In the genomic region with DNA sequence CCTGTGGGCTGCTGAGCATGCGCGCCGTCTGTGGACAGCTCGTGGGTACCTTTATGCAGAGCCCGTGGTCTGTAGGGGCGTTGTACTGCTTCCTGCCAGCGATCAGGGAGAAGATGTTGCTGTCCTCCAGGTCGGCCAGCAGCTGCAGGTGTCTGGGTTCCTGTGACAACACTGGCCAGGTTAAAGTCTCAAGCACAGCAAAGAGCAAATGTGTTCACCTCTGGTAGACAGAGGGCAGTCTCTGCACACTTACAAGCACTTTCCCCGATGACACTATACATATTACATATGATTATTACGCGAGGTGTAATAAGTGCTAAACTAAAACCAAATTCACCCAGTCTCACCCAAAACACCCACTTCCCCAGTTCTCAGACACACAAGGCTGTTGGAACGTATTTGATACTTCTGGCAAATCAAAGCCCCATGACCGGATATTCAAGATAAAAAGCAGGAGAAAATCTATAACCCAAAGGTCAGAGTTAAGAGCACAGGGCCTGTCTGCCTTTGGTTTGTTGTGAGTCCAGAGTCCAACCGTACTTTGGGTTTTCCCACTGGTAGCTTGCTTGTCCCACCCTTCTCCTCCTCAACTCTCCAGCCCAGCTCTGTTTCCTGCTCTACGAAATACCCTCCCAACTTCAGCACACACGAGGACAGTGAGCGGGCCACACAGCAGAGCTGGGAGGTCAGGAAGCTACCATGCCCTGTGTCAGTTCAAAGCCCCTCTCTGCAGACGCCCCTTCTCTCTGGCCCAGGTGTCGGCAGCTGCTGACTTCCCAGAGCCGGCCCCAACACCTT, we compare ENCODE assay signal across 1 cellular context.
TF ChIP-seq lines count a peak whose summit lies in the region.

No MANE protein-coding gene starts in this region.

TF ChIP-seq in HepG2, 621 proteins besides CTCF, POLR2A, EP300 and RAD21 (continued from another document and continues in another):
- TF ChIP-seq, protein P1, sequence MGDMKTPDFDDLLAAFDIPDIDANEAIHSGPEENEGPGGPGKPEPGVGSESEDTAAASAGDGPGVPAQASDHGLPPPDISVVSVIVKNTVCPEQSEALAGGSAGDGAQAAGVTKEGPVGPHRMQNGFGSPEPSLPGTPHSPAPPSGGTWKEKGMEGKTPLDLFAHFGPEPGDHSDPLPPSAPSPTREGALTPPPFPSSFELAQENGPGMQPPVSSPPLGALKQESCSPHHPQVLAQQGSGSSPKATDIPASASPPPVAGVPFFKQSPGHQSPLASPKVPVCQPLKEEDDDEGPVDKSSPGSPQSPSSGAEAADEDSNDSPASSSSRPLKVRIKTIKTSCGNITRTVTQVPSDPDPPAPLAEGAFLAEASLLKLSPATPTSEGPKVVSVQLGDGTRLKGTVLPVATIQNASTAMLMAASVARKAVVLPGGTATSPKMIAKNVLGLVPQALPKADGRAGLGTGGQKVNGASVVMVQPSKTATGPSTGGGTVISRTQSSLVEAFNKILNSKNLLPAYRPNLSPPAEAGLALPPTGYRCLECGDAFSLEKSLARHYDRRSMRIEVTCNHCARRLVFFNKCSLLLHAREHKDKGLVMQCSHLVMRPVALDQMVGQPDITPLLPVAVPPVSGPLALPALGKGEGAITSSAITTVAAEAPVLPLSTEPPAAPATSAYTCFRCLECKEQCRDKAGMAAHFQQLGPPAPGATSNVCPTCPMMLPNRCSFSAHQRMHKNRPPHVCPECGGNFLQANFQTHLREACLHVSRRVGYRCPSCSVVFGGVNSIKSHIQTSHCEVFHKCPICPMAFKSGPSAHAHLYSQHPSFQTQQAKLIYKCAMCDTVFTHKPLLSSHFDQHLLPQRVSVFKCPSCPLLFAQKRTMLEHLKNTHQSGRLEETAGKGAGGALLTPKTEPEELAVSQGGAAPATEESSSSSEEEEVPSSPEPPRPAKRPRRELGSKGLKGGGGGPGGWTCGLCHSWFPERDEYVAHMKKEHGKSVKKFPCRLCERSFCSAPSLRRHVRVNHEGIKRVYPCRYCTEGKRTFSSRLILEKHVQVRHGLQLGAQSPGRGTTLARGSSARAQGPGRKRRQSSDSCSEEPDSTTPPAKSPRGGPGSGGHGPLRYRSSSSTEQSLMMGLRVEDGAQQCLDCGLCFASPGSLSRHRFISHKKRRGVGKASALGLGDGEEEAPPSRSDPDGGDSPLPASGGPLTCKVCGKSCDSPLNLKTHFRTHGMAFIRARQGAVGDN (CRISPR knock-in tag; IDR thresholded peaks at IDR 0.05), result peak; percentile 78
- TF ChIP-seq, protein P2, sequence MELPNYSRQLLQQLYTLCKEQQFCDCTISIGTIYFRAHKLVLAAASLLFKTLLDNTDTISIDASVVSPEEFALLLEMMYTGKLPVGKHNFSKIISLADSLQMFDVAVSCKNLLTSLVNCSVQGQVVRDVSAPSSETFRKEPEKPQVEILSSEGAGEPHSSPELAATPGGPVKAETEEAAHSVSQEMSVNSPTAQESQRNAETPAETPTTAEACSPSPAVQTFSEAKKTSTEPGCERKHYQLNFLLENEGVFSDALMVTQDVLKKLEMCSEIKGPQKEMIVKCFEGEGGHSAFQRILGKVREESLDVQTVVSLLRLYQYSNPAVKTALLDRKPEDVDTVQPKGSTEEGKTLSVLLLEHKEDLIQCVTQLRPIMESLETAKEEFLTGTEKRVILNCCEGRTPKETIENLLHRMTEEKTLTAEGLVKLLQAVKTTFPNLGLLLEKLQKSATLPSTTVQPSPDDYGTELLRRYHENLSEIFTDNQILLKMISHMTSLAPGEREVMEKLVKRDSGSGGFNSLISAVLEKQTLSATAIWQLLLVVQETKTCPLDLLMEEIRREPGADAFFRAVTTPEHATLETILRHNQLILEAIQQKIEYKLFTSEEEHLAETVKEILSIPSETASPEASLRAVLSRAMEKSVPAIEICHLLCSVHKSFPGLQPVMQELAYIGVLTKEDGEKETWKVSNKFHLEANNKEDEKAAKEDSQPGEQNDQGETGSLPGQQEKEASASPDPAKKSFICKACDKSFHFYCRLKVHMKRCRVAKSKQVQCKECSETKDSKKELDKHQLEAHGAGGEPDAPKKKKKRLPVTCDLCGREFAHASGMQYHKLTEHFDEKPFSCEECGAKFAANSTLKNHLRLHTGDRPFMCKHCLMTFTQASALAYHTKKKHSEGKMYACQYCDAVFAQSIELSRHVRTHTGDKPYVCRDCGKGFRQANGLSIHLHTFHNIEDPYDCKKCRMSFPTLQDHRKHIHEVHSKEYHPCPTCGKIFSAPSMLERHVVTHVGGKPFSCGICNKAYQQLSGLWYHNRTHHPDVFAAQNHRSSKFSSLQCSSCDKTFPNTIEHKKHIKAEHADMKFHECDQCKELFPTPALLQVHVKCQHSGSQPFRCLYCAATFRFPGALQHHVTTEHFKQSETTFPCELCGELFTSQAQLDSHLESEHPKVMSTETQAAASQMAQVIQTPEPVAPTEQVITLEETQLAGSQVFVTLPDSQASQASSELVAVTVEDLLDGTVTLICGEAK (IDR thresholded peaks at IDR 0.05), result no peak
- TF ChIP-seq, protein P2 (CRISPR knock-in tag; IDR thresholded peaks at IDR 0.05), result 0 out of 2 replicates have a peak, but pooled peaks have one; percentile 27
- TF ChIP-seq TCF7 (IDR thresholded peaks at IDR 0.05; ENCODE audit: low read depth) (peak; percentile 62), ZBTB42 (CRISPR knock-in tag; IDR thresholded peaks at IDR 0.05) (no peak), ARID2 (CRISPR knock-in tag; IDR thresholded peaks at IDR 0.05; ENCODE audit: borderline replicate concordance) (no peak), XRCC5 (optimal IDR thresholded peaks at IDR 0.05; ENCODE audit: low read length) (no peak), MED1 (CRISPR knock-in tag; IDR thresholded peaks at IDR 0.05) (peak; percentile 60), ZNF350 (CRISPR knock-in tag; IDR thresholded peaks at IDR 0.05; ENCODE audit: borderline replicate concordance, low read depth) (0 out of 2 replicates have a peak, but pooled peaks have one; percentile 50), HNF4A (CRISPR knock-in tag; IDR thresholded peaks at IDR 0.05) (peak; percentile 86), GATAD2A (CRISPR knock-in tag; IDR thresholded peaks at IDR 0.05) (peak; percentile 70), ZNF274 (CRISPR knock-in tag; IDR thresholded peaks at IDR 0.05) (no peak), SOX6 (IDR thresholded peaks at IDR 0.05) (no peak), SOX6 (CRISPR knock-in tag; IDR thresholded peaks at IDR 0.05) (peak; percentile 67), NR2F1 (CRISPR knock-in tag; IDR thresholded peaks at IDR 0.05) (peak in 1 of 2 experiments; percentile 50; a peak in 1 of 4 replicates), ESRRA (CRISPR knock-in tag; IDR thresholded peaks at IDR 0.05; ENCODE audit: low read depth) (peak; percentile 59; the same call in 1 of the 2 replicates)
- TF ChIP-seq, protein P3, sequence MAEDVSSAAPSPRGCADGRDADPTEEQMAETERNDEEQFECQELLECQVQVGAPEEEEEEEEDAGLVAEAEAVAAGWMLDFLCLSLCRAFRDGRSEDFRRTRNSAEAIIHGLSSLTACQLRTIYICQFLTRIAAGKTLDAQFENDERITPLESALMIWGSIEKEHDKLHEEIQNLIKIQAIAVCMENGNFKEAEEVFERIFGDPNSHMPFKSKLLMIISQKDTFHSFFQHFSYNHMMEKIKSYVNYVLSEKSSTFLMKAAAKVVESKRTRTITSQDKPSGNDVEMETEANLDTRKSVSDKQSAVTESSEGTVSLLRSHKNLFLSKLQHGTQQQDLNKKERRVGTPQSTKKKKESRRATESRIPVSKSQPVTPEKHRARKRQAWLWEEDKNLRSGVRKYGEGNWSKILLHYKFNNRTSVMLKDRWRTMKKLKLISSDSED (CRISPR knock-in tag; IDR thresholded peaks at IDR 0.05), result no peak
- TF ChIP-seq, protein P4, sequence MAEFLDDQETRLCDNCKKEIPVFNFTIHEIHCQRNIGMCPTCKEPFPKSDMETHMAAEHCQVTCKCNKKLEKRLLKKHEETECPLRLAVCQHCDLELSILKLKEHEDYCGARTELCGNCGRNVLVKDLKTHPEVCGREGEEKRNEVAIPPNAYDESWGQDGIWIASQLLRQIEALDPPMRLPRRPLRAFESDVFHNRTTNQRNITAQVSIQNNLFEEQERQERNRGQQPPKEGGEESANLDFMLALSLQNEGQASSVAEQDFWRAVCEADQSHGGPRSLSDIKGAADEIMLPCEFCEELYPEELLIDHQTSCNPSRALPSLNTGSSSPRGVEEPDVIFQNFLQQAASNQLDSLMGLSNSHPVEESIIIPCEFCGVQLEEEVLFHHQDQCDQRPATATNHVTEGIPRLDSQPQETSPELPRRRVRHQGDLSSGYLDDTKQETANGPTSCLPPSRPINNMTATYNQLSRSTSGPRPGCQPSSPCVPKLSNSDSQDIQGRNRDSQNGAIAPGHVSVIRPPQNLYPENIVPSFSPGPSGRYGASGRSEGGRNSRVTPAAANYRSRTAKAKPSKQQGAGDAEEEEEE (CRISPR knock-in tag; IDR thresholded peaks at IDR 0.05; ENCODE audit: borderline replicate concordance), result no peak
- TF ChIP-seq, protein P5, sequence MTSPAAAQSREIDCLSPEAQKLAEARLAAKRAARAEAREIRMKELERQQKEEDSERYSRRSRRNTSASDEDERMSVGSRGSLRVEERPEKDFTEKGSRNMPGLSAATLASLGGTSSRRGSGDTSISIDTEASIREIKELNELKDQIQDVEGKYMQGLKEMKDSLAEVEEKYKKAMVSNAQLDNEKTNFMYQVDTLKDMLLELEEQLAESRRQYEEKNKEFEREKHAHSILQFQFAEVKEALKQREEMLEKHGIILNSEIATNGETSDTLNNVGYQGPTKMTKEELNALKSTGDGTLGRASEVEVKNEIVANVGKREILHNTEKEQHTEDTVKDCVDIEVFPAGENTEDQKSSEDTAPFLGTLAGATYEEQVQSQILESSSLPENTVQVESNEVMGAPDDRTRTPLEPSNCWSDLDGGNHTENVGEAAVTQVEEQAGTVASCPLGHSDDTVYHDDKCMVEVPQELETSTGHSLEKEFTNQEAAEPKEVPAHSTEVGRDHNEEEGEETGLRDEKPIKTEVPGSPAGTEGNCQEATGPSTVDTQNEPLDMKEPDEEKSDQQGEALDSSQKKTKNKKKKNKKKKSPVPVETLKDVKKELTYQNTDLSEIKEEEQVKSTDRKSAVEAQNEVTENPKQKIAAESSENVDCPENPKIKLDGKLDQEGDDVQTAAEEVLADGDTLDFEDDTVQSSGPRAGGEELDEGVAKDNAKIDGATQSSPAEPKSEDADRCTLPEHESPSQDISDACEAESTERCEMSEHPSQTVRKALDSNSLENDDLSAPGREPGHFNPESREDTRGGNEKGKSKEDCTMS (CRISPR knock-in tag; conservative IDR thresholded peaks at IDR 0.05), result no peak
- TF ChIP-seq, protein P6, sequence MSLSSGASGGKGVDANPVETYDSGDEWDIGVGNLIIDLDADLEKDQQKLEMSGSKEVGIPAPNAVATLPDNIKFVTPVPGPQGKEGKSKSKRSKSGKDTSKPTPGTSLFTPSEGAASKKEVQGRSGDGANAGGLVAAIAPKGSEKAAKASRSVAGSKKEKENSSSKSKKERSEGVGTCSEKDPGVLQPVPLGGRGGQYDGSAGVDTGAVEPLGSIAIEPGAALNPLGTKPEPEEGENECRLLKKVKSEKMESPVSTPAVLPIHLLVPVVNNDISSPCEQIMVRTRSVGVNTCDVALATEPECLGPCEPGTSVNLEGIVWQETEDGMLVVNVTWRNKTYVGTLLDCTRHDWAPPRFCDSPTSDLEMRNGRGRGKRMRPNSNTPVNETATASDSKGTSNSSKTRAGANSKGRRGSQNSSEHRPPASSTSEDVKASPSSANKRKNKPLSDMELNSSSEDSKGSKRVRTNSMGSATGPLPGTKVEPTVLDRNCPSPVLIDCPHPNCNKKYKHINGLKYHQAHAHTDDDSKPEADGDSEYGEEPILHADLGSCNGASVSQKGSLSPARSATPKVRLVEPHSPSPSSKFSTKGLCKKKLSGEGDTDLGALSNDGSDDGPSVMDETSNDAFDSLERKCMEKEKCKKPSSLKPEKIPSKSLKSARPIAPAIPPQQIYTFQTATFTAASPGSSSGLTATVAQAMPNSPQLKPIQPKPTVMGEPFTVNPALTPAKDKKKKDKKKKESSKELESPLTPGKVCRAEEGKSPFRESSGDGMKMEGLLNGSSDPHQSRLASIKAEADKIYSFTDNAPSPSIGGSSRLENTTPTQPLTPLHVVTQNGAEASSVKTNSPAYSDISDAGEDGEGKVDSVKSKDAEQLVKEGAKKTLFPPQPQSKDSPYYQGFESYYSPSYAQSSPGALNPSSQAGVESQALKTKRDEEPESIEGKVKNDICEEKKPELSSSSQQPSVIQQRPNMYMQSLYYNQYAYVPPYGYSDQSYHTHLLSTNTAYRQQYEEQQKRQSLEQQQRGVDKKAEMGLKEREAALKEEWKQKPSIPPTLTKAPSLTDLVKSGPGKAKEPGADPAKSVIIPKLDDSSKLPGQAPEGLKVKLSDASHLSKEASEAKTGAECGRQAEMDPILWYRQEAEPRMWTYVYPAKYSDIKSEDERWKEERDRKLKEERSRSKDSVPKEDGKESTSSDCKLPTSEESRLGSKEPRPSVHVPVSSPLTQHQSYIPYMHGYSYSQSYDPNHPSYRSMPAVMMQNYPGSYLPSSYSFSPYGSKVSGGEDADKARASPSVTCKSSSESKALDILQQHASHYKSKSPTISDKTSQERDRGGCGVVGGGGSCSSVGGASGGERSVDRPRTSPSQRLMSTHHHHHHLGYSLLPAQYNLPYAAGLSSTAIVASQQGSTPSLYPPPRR (CRISPR knock-in tag; IDR thresholded peaks at IDR 0.05; ENCODE audit: borderline replicate concordance), result peak; percentile 33; the same call in 1 of the 2 replicates
